ENCODE assay signal across 17 cellular contexts in the genomic region with DNA sequence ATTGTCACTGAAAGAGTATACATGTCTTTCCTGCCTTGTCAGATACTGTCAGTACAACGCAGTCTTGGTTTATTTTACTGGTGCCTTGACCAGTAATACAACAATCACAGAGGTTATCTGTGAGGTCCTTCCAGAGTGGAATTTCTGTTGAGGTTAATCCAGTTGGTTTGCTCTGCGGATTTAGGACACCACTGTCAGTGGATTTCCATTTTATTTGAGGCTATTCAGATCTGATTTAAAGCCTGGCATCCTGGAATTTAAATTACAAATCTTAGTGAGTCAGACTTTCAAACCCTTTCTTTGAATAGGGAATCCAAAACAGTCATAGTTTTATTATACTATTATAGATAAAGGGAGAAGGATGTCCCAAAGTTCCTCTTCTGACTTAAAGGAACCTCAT. TPM values are rescaled to one million over a fixed set of nuclear protein-coding genes. Genes with fewer than 3 reads are reported as not detected.
DNase-seq lines count a peak whose midpoint lies in the region; ATAC-seq, FAIRE-seq and TF ChIP-seq lines count a peak whose summit lies in the region.
"Had no signal": no experiment of that assay in that cellular context is flagged by ENCODE, and none has a peak within 500 bp of the region (broad histone marks: within the 10 kb centered on the region; RNA-seq: fewer than 3 reads in every experiment).

No MANE protein-coding gene starts in this region.

- TF ChIP-seq CTCF in astrocyte (IDR thresholded peaks at IDR 0.05; ENCODE audit: insufficient read depth, low read depth, low read length) (no peak), body of pancreas (IDR thresholded peaks at IDR 0.05) (no peak)

- no peak for ATAC-seq in GM21723 (IDR thresholded peaks at IDR 0.05; ENCODE audit: unreplicated experiment)
- no peak for ATAC-seq in body of pancreas
- ATAC-seq: CD8-positive, alpha-beta T cell had no signal

- H3K79me2 ChIP-seq in astrocyte (ENCODE audit: insufficient read depth, low read length), result peaks cover 58% of the 10 kb centered on the region

- H3K27ac Mint-ChIP-seq in astrocyte (ENCODE audit: unreplicated experiment), result no peak overlapping the region
- H3K27ac Mint-ChIP-seq: CD8-positive, alpha-beta T cell had no signal

- H3K4me3 ChIP-seq in astrocyte (ENCODE audit: insufficient read depth, low read depth, low read length) (no peak overlapping the region), body of pancreas (no peak overlapping the region)

- peak overlapping the region; percentile 59 for H2AFZ ChIP-seq in astrocyte (ENCODE audit: low read depth, low read length)

- H3K27me3 Mint-ChIP-seq in astrocyte (ENCODE audit: low read depth, unreplicated experiment), result no peaks in the 10 kb centered on the region

- H3K4me2 ChIP-seq in astrocyte (ENCODE audit: low read length), result no peak overlapping the region

- FAIRE-seq in astrocyte (lab: Jason Lieb, UNC), result no peak
- FAIRE-seq: GM18507 had no signal

- H4K20me1 ChIP-seq in astrocyte (ENCODE audit: insufficient read depth, low read length), result no peaks in the 10 kb centered on the region

- intact Hi-C loops in body of pancreas (cut with DNase I), result no loop called here

- H3K4me1 ChIP-seq in astrocyte (ENCODE audit: insufficient read depth, low read length), result no peaks in the 10 kb centered on the region
- H3K4me1 ChIP-seq in body of pancreas, result no peaks in the 10 kb centered on the region
- H3K4me1 ChIP-seq: BE2C had no signal

- no peak for TF ChIP-seq POLR2A in body of pancreas (IDR thresholded peaks at IDR 0.05)

- H3K36me3 Mint-ChIP-seq in astrocyte (ENCODE audit: low read depth, unreplicated experiment), result peaks cover 2% of the 10 kb centered on the region
- H3K36me3 Mint-ChIP-seq: CD8-positive, alpha-beta T cell had no signal

- H3K9me3 ChIP-seq in astrocyte (ENCODE audit: insufficient read depth, low read depth, low read length) (no peaks in the 10 kb centered on the region), body of pancreas (no peaks in the 10 kb centered on the region)
- H3K9me3 ChIP-seq: BE2C had no signal

- H3K36me3 ChIP-seq in astrocyte (ENCODE audit: insufficient read depth, low read length) (peaks cover 32% of the 10 kb centered on the region), body of pancreas (replicated peaks in 1 of 2; ENCODE audit: insufficient read depth in 1 of 2, low read depth in 2 of 2) (no peaks in the 10 kb centered on the region)

- no peak overlapping the region for H3K4me3 Mint-ChIP-seq in astrocyte (ENCODE audit: unreplicated experiment)
- H3K4me3 Mint-ChIP-seq: CD8-positive, alpha-beta T cell had no signal

- WGBS in body of pancreas, 2 donors, result 80 to 81% methylated on average over 2 of the region's 2 CpGs

- no peaks in the 10 kb centered on the region for H3K4me1 Mint-ChIP-seq in astrocyte (ENCODE audit: low read depth, unreplicated experiment)

- DNase-seq in EH (ENCODE audit: low read depth) (peak; percentile 35), LHCN-M2 (ENCODE audit: low read depth) (peak; percentile 10), astrocyte (ENCODE audit: low read depth) (peak; percentile 8), myocyte (ENCODE audit: low read depth) (peak; percentile 36), substantia nigra (lab: John Stamatoyannopoulos, UW) (no peak), body of pancreas (no peak), NCI-H146 treated with DMSO at 0.1 percent for 48 hours (lab: John Stamatoyannopoulos, UW; ENCODE audit: unreplicated experiment) (no peak)
- DNase-seq: BE2C; CD8-positive, alpha-beta T cell; GOT3; NCI-H1105 treated with DMSO at 0.1 percent for 48 hours; NCI-H187; NCI-H226; NCI-H524 treated with DMSO at 0.1 percent for 48 hours; SHP77 treated with DMSO at 0.1 percent for 48 hours had no signal

- H3K27me3 ChIP-seq in astrocyte (ENCODE audit: insufficient read depth, low read length) (no peaks in the 10 kb centered on the region), body of pancreas (no peaks in the 10 kb centered on the region)
- H3K27me3 ChIP-seq: BE2C had no signal

- H3K27ac ChIP-seq in astrocyte (ENCODE audit: low read depth, low read length) (no peak overlapping the region), substantia nigra (ENCODE audit: low read depth, low read length, poor library complexity, severe bottlenecking) (no peak overlapping the region), body of pancreas (no peak overlapping the region)

- H3K9me3 Mint-ChIP-seq in astrocyte (ENCODE audit: unreplicated experiment), result no peaks in the 10 kb centered on the region
- H3K9me3 Mint-ChIP-seq: CD8-positive, alpha-beta T cell had no signal

- no peak overlapping the region for H3K9ac ChIP-seq in astrocyte (ENCODE audit: low read length)

RNA-seq across cellular contexts. Expression of gene ANLN, which starts 40.5 kb away (rescaled TPM):
- total RNA-seq in LHCN-M2 (2014; rRNA removed), result 370 and 373 TPM in 2 replicates
- 56.0 TPM for polyA plus RNA-seq in LHCN-M2 (2012)
- 11.4 and 20.4 TPM in 2 replicates for total RNA-seq in astrocyte
- total RNA-seq in myocyte, result 37.0 and 41.4 TPM in 2 replicates
- 2.7 TPM for polyA plus RNA-seq in myocyte (2012)
- 1 to 10 TPM in 1 of 2 donors, under 1 TPM in 1; 0.78 to 1.6 TPM for total RNA-seq in body of pancreas

Comparison
In these comparisons a context has a peak if more than half of its experiments do, and no peak if none do; other contexts are left out.
1. DNase-seq: peak in EH (single experiment), LHCN-M2 (single experiment), astrocyte (single experiment) and myocyte (single experiment); none in substantia nigra (0 of 49), body of pancreas (0 of 4) and NCI-H146 treated with DMSO at 0.1 percent for 48 hours (single experiment).